Comparison of ENCODE assay signal across 8 cellular contexts in the genomic region with DNA sequence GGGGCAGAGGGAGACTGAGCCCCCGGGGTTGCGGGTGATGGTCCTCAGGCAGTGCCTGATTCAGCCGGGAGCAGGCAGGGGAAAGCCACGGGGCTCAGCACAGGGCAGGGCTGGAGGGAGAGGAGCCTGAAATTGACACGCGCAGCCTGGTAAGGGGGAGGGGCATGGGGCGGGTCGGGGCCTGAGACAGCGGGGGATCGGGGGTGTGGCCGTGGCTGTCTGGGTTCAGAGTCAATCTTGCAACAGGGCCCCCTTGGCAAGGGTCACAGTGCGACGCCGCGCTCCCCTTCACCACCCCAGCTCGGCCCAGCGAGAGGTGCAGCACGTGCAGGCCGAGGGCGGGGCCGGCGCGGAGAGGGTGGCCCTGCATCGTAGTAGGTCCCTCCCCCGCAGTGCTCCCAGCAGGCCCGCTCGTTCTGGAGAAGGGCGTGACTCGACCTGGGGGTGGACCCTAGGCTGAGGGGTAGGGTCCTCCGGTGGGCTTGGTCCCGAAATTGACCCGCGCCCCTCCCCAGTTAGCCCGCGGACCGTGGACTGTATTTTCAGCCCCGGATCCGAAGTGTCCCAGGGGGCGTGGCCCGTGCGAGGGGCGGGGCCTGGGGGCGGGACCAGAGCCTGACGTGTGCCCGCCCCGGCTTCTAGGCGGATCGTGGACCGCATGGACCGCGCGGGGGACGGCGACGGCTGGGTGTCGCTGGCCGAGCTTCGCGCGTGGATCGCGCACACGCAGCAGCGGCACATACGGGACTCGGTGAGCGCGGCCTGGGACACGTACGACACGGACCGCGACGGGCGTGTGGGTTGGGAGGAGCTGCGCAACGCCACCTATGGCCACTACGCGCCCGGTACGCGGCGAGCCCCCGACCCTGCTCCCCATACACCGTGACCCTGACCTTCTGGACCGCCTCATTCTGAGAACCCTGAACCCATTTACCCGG. TPM values are rescaled to one million over a fixed set of nuclear protein-coding genes. Genes with fewer than 3 reads are reported as not detected.
DNase-seq lines count a peak whose midpoint lies in the region; ATAC-seq and TF ChIP-seq lines count a peak whose summit lies in the region.

No MANE protein-coding gene starts in this region.

- in situ Hi-C loops in ACHN (cut with HindIII; ENCODE audit: low pct_ligation_motif_present, low pct_unique_long_range_greater_than_20kb, low sequenced_read_pairs) = no loop called here

- H3K9me3 ChIP-seq in upper lobe of right lung = no peaks in the 10 kb centered on the region

- peak; percentile 28 for TF ChIP-seq CTCF in upper lobe of right lung (IDR thresholded peaks at IDR 0.05)

- H3K4me3 ChIP-seq in upper lobe of right lung = peak overlapping the region; percentile 66

- ATAC-seq in GM18868 (IDR thresholded peaks at IDR 0.05; ENCODE audit: unreplicated experiment) (peak; percentile 70), HG03432 (IDR thresholded peaks at IDR 0.05; ENCODE audit: unreplicated experiment) (peak; percentile 76), upper lobe of right lung (peak; percentile 94)

- intact Hi-C loops in head of caudate nucleus (cut with DNase I) (no loop called here), posterior cingulate gyrus (cut with DNase I) (no loop called here), upper lobe of right lung (cut with DNase I) (no loop called here)

- no peaks in the 10 kb centered on the region for H3K27me3 ChIP-seq in upper lobe of right lung

- DNase-seq in ACHN = peak; percentile 57
- DNase-seq in RPMI8226 = peak; percentile 81
- peak; percentile 74 for DNase-seq in activated gamma-delta T cell treated with anti-CD3 and anti-CD28 coated beads, Interleukin-2, amount 50 U/mL, for 16 hours (ENCODE audit: low read depth)
- peak; percentile 37 to 87 (median 74) for DNase-seq in head of caudate nucleus
- DNase-seq in posterior cingulate gyrus = peak in 9 of 10 donors; percentile 65 to 95 (median 70)
- peak; percentile 90 for DNase-seq in upper lobe of right lung

- H3K27ac ChIP-seq in upper lobe of right lung = no peak overlapping the region

- H3K4me1 ChIP-seq in upper lobe of right lung = peaks cover 13% of the 10 kb centered on the region

- peaks cover 22% of the 10 kb centered on the region for H3K36me3 ChIP-seq in upper lobe of right lung

RNA-seq across cellular contexts. Expression of a gene that starts 6.0 kb away (rescaled TPM):
- 22.1 TPM for total RNA-seq in upper lobe of right lung

RNA-seq across cellular contexts. Expression of a gene that starts 21.4 kb away (rescaled TPM):
- total RNA-seq in upper lobe of right lung = 320 TPM

RNA-seq across cellular contexts. Expression of a gene that starts 37.6 kb away (rescaled TPM):
- total RNA-seq in upper lobe of right lung = 1,616 TPM

RNA-seq across cellular contexts. Expression of a gene that starts 46.4 kb away (rescaled TPM):
- 1,829 TPM for total RNA-seq in upper lobe of right lung

RNA-seq across cellular contexts. Expression of a gene that starts 46.5 kb away (rescaled TPM):
- 48.7 TPM for total RNA-seq in upper lobe of right lung
